Comparison of ENCODE assay signal across 8 cellular contexts in the genomic region with DNA sequence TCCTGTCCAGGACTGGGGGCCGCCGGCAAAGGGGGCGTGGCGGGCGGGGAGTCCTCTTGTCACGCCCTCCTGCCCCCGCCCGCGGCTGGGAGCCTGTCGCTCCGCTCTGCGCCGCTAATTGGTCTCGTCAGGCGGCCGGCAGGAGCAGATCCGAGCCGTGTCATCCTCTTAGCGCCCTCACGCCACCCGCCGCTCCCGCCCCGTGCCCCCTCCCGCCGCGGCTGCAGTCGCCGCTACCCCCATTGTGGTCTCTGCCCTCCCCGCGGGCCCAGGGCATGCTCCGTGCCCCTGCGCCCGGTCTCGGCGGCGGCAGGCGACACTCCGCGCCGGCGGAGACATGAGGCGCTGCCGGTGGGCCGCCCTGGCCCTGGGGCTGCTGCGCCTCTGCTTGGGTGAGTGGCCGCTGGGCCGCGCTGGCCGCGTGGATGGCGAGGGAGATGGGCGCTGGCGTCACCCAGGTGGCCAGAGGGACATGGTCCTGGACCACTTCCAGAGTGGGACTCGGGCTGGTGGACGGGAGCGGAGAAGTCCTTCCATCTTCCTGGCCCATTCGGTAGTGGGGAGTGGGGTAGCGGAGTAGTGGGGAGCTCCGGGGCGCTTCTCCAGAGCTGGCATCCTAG. TPM values are rescaled to one million over a fixed set of nuclear protein-coding genes. Genes with fewer than 3 reads are reported as not detected.
DNase-seq lines count a peak whose midpoint lies in the region; ATAC-seq and TF ChIP-seq lines count a peak whose summit lies in the region.

CDHR1 (plus strand) TSS at position 114 of the 620 bp plus-strand sequence; CDS start at position 338, 224 bp downstream.

- peaks cover 16% of the 10 kb centered on the region for H3K27me3 ChIP-seq in GM06990 (replicated peaks; ENCODE audit: control insufficient read depth, insufficient read depth, low read length)
- H3K27me3 ChIP-seq in MG63: peaks cover 31% of the 10 kb centered on the region

- H3K4me3 ChIP-seq in GM06990 (replicated peaks; ENCODE audit: low read depth, low read length): peak within 1 kb of the TSS; percentile 52
- H3K4me3 ChIP-seq in MG63: no peak within 1 kb of the TSS

- H3K36me3 ChIP-seq in GM06990 (ENCODE audit: control insufficient read depth, insufficient read depth, low read length) (no peaks in the 10 kb centered on the region), MG63 (no peaks in the 10 kb centered on the region)

- peak; percentile 71 for DNase-seq in GM06990 (ENCODE audit: extremely low read depth, insufficient read length)
- DNase-seq in NCI-H1092 treated with DMSO at 0.1 percent for 48 hours (lab: John Stamatoyannopoulos, UW): peak; percentile 31
- peak; percentile 32 for DNase-seq in activated T-cell treated with anti-CD3 and anti-CD28 coated beads for 48 hours (ENCODE audit: low read depth)
- peak in 40 of 42 donors; percentile 43 to 80 (median 62) for DNase-seq in head of caudate nucleus
- peak; percentile 45 for DNase-seq in putamen (ENCODE audit: low spot score)
- no peak for DNase-seq in MG63
- no peak for DNase-seq in NCI-H446 (lab: John Stamatoyannopoulos, UW)

- intact Hi-C loops in head of caudate nucleus (cut with DNase I): no loop called here

- no peaks in the 10 kb centered on the region for H3K9me3 ChIP-seq in MG63

- ATAC-seq in GM21717 (IDR thresholded peaks at IDR 0.05; ENCODE audit: unreplicated experiment): peak; percentile 75

- no peak for TF ChIP-seq CTCF in GM06990 (IDR thresholded peaks at IDR 0.05; ENCODE audit: insufficient read depth, low read length, poor library complexity, severe bottlenecking)

RNA-seq across cellular contexts. Expression of gene CDHR1, which starts in this region (rescaled TPM):
- total RNA-seq in MG63 (2014; rRNA removed; shearing (Covaris generic); ENCODE audit: low replicate concordance): not detected in 2 replicates

Comparison
In these comparisons a context has a peak if more than half of its experiments do, and no peak if none do; other contexts are left out.
1. DNase-seq: peak in GM06990 (single experiment), NCI-H1092 treated with DMSO at 0.1 percent for 48 hours (single experiment), activated T-cell treated with anti-CD3 and anti-CD28 coated beads for 48 hours (single experiment), head of caudate nucleus (40 of 42) and putamen (single experiment); none in MG63 (single experiment) and NCI-H446 (0 of 2).